8 cellular contexts compared by ENCODE assay signal in genomic region chr3:115100172-115100571, GRCh38. TPM values are rescaled to one million over a fixed set of nuclear protein-coding genes. Genes with fewer than 3 reads are reported as not detected.
DNase-seq lines count a peak whose midpoint lies in the region; ATAC-seq, FAIRE-seq and TF ChIP-seq lines count a peak whose summit lies in the region.

No MANE protein-coding gene starts in this region.

- whole genome bisulfite sequencing in testis, 2 donors, result 15% methylated on average over 5 of the region's 5 CpGs

- intact Hi-C loops in lower lobe of right lung (cut with DNase I), result no loop called here
- intact Hi-C loops in testis (cut with DNase I; ENCODE audit: low total_unique reads), result no loop called here

- peak; percentile 64 for DNase-seq in AG09319 (ENCODE audit: extremely low read depth, low read depth)
- no peak for DNase-seq in GM18507 (ENCODE audit: extremely low spot score, insufficient read length, low read depth)
- DNase-seq in lower lobe of right lung, result no peak
- DNase-seq in testis, result peak; percentile 57
- no peak for DNase-seq in NOMO-1 treated with DMSO at 0.1 percent for 48 hours (lab: John Stamatoyannopoulos, UW; ENCODE audit: unreplicated experiment)

- peak; percentile 54 for ATAC-seq in HG03280 (IDR thresholded peaks at IDR 0.05; ENCODE audit: unreplicated experiment)
- ATAC-seq in lower lobe of right lung, result peak; percentile 90 to 93

- peak; percentile 47 for FAIRE-seq in GM18507 (lab: Jason Lieb, UNC)

- no peak for TF ChIP-seq CTCF in AG09319 (IDR thresholded peaks at IDR 0.05; ENCODE audit: low read depth, low read length)
- TF ChIP-seq CTCF in lower lobe of right lung (IDR thresholded peaks at IDR 0.05), result no peak
- peak in 2 of 3 experiments; percentile 15 to 44 for TF ChIP-seq CTCF in testis (IDR thresholded peaks at IDR 0.05)

- H3K9me3 ChIP-seq in lower lobe of right lung, result peaks cover 7% of the 10 kb centered on the region
- no peaks in the 10 kb centered on the region for H3K9me3 ChIP-seq in testis

- TF ChIP-seq POLR2A in testis (IDR thresholded peaks at IDR 0.05), result no peak

- H3K4me3 ChIP-seq in lower lobe of right lung (peak overlapping the region; percentile 50), testis (peak overlapping the region; percentile 19 to 32)

- H3K36me3 ChIP-seq in lower lobe of right lung (no peaks in the 10 kb centered on the region), testis (ENCODE audit: low read depth, missing control alignments) (no peaks in the 10 kb centered on the region)

- H3K4me1 ChIP-seq in lower lobe of right lung (peaks cover 40% of the 10 kb centered on the region), testis (peaks cover 8% of the 10 kb centered on the region)

- H3K27ac ChIP-seq in cingulate gyrus (ENCODE audit: low read depth, low read length) (peak overlapping the region; percentile 69), lower lobe of right lung (peak overlapping the region; percentile 68), testis (peak overlapping the region; percentile 69 to 84)

- H3K27me3 ChIP-seq in lower lobe of right lung (ENCODE audit: low read depth), result no peaks in the 10 kb centered on the region
- no peaks in the 10 kb centered on the region for H3K27me3 ChIP-seq in testis

TF ChIP-seq in PFSK-1, 5 proteins besides CTCF, POLR2A, EP300 and RAD21:
- TF ChIP-seq POLR2AphosphoS5 (IDR thresholded peaks at IDR 0.05; ENCODE audit: low read depth, low read length), result peak; percentile 72
- TF ChIP-seq TAF1 (IDR thresholded peaks at IDR 0.05; ENCODE audit: borderline replicate concordance, insufficient read depth, low read length), result peak; percentile 68; the same call in 1 of the 2 replicates
- TF ChIP-seq SIN3A (IDR thresholded peaks at IDR 0.05; ENCODE audit: borderline replicate concordance, insufficient read depth, low read length), result peak; percentile 93
- no peak for TF ChIP-seq FOXP2 (optimal IDR thresholded peaks at IDR 0.05; ENCODE audit: borderline replicate concordance, extremely low read depth, extremely low read length, insufficient read depth)
- TF ChIP-seq REST (IDR thresholded peaks at IDR 0.05; ENCODE audit: insufficient read depth in 1 of 2, low read depth in 2 of 2, low read length in 2 of 2), result 0 out of 4 replicates have a peak, but pooled peaks of 1 of the 2 experiments have one; percentile 23

RNA-seq across cellular contexts. Expression of gene ZBTB20, which starts 46.9 kb away (rescaled TPM):
- 0.41 TPM for polyA plus RNA-seq in PFSK-1 (2012; ENCODE audit: insufficient read length, low read depth)
- total RNA-seq in lower lobe of right lung, result 66.4 TPM
- 100 to 1,000 TPM; 126 to 179 TPM for total RNA-seq in testis
- polyA plus RNA-seq in testis (ENCODE audit: insufficient read depth, low read depth, low replicate concordance), result 36.8 TPM

Comparison
In these comparisons a context has a peak if more than half of its experiments do, and no peak if none do; other contexts are left out.
1. DNase-seq: peak in AG09319 (single experiment) and testis (single experiment); none in GM18507 (single experiment), lower lobe of right lung (single experiment) and NOMO-1 treated with DMSO at 0.1 percent for 48 hours (single experiment).
2. CTCF ChIP-seq: peak in testis (2 of 3); none in AG09319 (single experiment) and lower lobe of right lung (single experiment).
3. Peak in every context shown above with its lines, with median percentiles within 50 percentile points of each other: H3K27ac ChIP-seq.